ENCODE assay signal across 21 cellular contexts in the genomic region with DNA sequence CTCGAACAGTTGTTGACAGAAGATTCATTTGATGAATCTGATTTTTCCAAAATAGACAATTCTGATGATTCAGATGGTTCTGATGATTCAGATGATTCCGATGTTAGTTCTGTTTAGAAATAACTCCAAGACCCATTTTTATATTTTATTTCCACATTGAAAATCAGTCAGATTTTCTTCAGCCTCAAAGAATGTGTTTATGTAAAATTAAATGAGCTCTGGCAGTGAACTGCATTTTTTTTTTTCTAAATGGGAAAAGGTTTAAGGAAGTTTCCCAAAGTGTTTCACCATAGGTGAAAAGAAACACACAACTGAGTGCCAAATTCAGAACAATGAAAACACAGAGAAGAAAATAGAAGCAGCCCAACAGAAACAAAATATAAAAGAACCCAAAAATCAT.
"Had no signal": no experiment of that assay in that cellular context is flagged by ENCODE, and none has a peak within 500 bp of the region (broad histone marks: within the 10 kb centered on the region; RNA-seq: fewer than 3 reads in every experiment).

No MANE protein-coding gene starts in this region.

- H3K9me3 Mint-ChIP-seq: nephron progenitor cell; stimulated activated naive B cell treated with anti-CD40 and anti-IgM and Interleukin-4, amounts not matched to agents 10 μg/mL and 1 μg/mL and 100 μg/mL, for 72 hours; stimulated activated naive CD8-positive, alpha-beta T cell treated with anti-CD3 and anti-CD28 coated beads, Interleukin-15, amount 100 ng/mL, for 72 hours had no signal

- FAIRE-seq: endothelial cell of umbilical vein had no signal

- H3K4me1 Mint-ChIP-seq: naive thymus-derived CD4-positive, alpha-beta T cell; stimulated activated naive B cell treated with anti-CD40 and anti-IgM and Interleukin-4, amounts not matched to agents 10 μg/mL and 1 μg/mL and 100 μg/mL, for 72 hours; stimulated activated naive CD8-positive, alpha-beta T cell treated with anti-CD3 and anti-CD28 coated beads, Interleukin-15, amount 100 ng/mL, for 72 hours had no signal

- H3K9me3 ChIP-seq: colonic mucosa, gastroesophageal sphincter, psoas muscle, right lobe of liver, spleen, thoracic aorta, transverse colon had no signal

- H3K4me3 ChIP-seq: colonic mucosa, gastroesophageal sphincter, hepatocyte, psoas muscle, right lobe of liver, spleen, thoracic aorta, transverse colon had no signal

- H3K27ac Mint-ChIP-seq: naive thymus-derived CD4-positive, alpha-beta T cell; nephron progenitor cell; stimulated activated naive B cell treated with anti-CD40 and anti-IgM and Interleukin-4, amounts not matched to agents 10 μg/mL and 1 μg/mL and 100 μg/mL, for 72 hours; stimulated activated naive CD8-positive, alpha-beta T cell treated with anti-CD3 and anti-CD28 coated beads, Interleukin-15, amount 100 ng/mL, for 72 hours had no signal

- H3K27me3 ChIP-seq: gastroesophageal sphincter, right lobe of liver, transverse colon had no signal

- H3K4me2 ChIP-seq: hepatocyte had no signal

- H2AFZ ChIP-seq: hepatocyte had no signal

- H3K4me3 Mint-ChIP-seq: naive thymus-derived CD4-positive, alpha-beta T cell; nephron progenitor cell; stimulated activated naive B cell treated with anti-CD40 and anti-IgM and Interleukin-4, amounts not matched to agents 10 μg/mL and 1 μg/mL and 100 μg/mL, for 72 hours; stimulated activated naive CD8-positive, alpha-beta T cell treated with anti-CD3 and anti-CD28 coated beads, Interleukin-15, amount 100 ng/mL, for 72 hours had no signal

- H3K79me2 ChIP-seq: hepatocyte had no signal

- H3K4me1 ChIP-seq: colonic mucosa, psoas muscle, right lobe of liver had no signal

- H3K36me3 Mint-ChIP-seq: naive thymus-derived CD4-positive, alpha-beta T cell; stimulated activated naive B cell treated with anti-CD40 and anti-IgM and Interleukin-4, amounts not matched to agents 10 μg/mL and 1 μg/mL and 100 μg/mL, for 72 hours had no signal

- ATAC-seq: gastroesophageal sphincter; naive thymus-derived CD4-positive, alpha-beta T cell; psoas muscle; right lobe of liver; stimulated activated naive B cell treated with anti-CD40 and anti-IgM and Interleukin-4, amounts not matched to agents 10 μg/mL and 1 μg/mL and 100 μg/mL, for 72 hours; stimulated activated naive CD8-positive, alpha-beta T cell treated with anti-CD3 and anti-CD28 coated beads, Interleukin-15, amount 100 ng/mL, for 72 hours had no signal

- H3K36me3 ChIP-seq: colonic mucosa, gastroesophageal sphincter, right lobe of liver, spleen, thoracic aorta, transverse colon had no signal

- DNase-seq: colonic mucosa; dermis blood vessel endothelial cell; erythroblast; foreskin fibroblast; mammary epithelial cell; naive thymus-derived CD4-positive, alpha-beta T cell; nephron progenitor cell; psoas muscle; retina; right lobe of liver; spleen; stimulated activated CD4-positive, alpha-beta T cell treated with anti-CD3 and anti-CD28 coated beads, Interleukin-15, amount 100 ng/mL, for 24 hours; stimulated activated CD4-positive, alpha-beta T cell treated with anti-CD3 and anti-CD28 coated beads, Interleukin-1b, Interleukin-23, amount 100 ng/mL, for 48 hours; stimulated activated CD4-positive, alpha-beta T cell treated with anti-CD3 and anti-CD28 coated beads, Interleukin-4, amount 100 ng/mL, for 24 hours; stimulated activated naive B cell treated with anti-CD40 and anti-IgM and Interleukin-4, amounts not matched to agents 10 μg/mL and 1 μg/mL and 100 μg/mL, for 72 hours; stimulated activated naive CD8-positive, alpha-beta T cell treated with anti-CD3 and anti-CD28 coated beads, Interleukin-15, amount 100 ng/mL, for 72 hours; transverse colon had no signal

- H3K27ac ChIP-seq: colonic mucosa, gastroesophageal sphincter, hepatocyte, psoas muscle, right lobe of liver, spleen, thoracic aorta, transverse colon had no signal
